In the genomic region with DNA sequence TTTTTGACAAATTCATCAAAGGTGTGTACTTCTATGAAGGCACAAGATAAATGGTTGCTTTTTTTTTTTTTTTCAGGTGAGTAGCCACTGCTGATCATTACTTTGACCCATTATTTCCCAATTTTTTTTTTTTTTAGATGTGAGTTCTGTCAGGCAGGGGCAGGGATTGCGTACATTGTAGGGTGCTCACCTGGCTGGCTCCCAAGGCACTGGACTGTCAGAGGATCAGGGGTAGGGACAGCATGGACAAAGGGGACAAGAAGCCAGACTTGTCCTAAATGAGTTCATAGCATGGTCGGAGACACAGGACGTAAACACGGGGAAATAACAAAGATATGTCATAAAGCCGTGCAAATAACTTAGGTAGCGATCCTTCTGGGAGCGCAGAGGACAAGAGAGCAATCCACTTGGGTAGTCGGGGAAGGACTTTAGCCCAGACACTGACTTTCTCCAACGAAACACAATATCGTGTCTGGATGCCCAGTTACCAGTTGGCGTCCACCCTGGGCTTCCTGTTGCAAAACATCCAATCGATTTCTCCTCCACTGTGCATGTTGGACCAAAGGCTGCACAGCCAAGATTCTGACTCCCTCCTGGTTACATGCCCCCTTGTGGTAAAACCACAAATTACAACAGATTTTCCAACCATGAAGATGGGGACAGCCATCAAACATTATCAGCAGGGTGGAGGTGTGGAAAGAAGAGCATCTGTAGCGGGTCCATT, we compare ENCODE assay signal across 8 cellular contexts. TPM values are rescaled to one million over a fixed set of nuclear protein-coding genes. Genes with fewer than 3 reads are reported as not detected.
A peak's percentile ranks its signal among the peaks of the same experiment; 100 is the strongest.
DNase-seq lines count a peak whose midpoint lies in the region; FAIRE-seq and TF ChIP-seq lines count a peak whose summit lies in the region.

No MANE protein-coding gene starts in this region.

- peaks cover 0 to 17% (median 2%) of the 10 kb centered on the region in 3 donors for H3K4me1 ChIP-seq in esophagus squamous epithelium

- DNase-seq in AG20443 (ENCODE audit: low spot score) (peak; percentile 21), NOMO-1 treated with DMSO at 0.1 percent for 48 hours (lab: John Stamatoyannopoulos, UW; ENCODE audit: unreplicated experiment) (peak; percentile 58), esophagus squamous epithelium (lab: John Stamatoyannopoulos, UW) (no peak), putamen (ENCODE audit: low spot score) (peak; percentile 59), dedifferentiated amniotic fluid mesenchymal stem cell (ENCODE audit: extremely low spot score) (no peak), urothelium cell line (ENCODE audit: low spot score) (no peak)
- DNase-seq in activated effector memory CD4-positive, alpha-beta T cell treated with Interleukin-2 at 50 U/mL for 16 hours = no peak

- no peak overlapping the region for H3K4me3 ChIP-seq in esophagus squamous epithelium

- intact Hi-C loops in esophagus squamous epithelium (cut with DNase I) = loop anchor here (10.0 kb wide), 1 partner anchor 200 kb away; no protein-coding TSS in a partner anchor

- no peak overlapping the region for H3K27ac ChIP-seq in esophagus squamous epithelium

- no peaks in the 10 kb centered on the region for H3K27me3 ChIP-seq in esophagus squamous epithelium

- WGBS in esophagus squamous epithelium, 2 donors = 83 to 92% methylated on average over 12 to 13 of the region's 13 CpGs

- TF ChIP-seq POLR2A in esophagus squamous epithelium (IDR thresholded peaks at IDR 0.05) = no peak

- no peak for FAIRE-seq in urothelium cell line (lab: Jason Lieb, UNC)

- no peaks in the 10 kb centered on the region for H3K36me3 ChIP-seq in esophagus squamous epithelium

- TF ChIP-seq CTCF in GM12873 (IDR thresholded peaks at IDR 0.05; ENCODE audit: insufficient read depth, low read depth, low read length, missing control alignments) (peak; percentile 70), esophagus squamous epithelium (IDR thresholded peaks at IDR 0.05) (peak in 4 of 6 experiments; percentile 21 to 48 (median 40))

- H3K9me3 ChIP-seq in esophagus squamous epithelium = no peaks in the 10 kb centered on the region

RNA-seq across cellular contexts. Expression of gene KATNAL1, which starts 27.5 kb away (rescaled TPM):
- 10 to 100 TPM in 1 of 4 donors, 1 to 10 TPM in 3; 1.4 to 13.4 (median 6.2) TPM for total RNA-seq in esophagus squamous epithelium

Comparison
In these comparisons a context has a peak if more than half of its experiments do, and no peak if none do; other contexts are left out.
1. DNase-seq: peak in AG20443 (single experiment), NOMO-1 treated with DMSO at 0.1 percent for 48 hours (single experiment) and putamen (single experiment); none in esophagus squamous epithelium (single experiment), dedifferentiated amniotic fluid mesenchymal stem cell (single experiment), activated effector memory CD4-positive, alpha-beta T cell treated with Interleukin-2 at 50 U/mL for 16 hours (single experiment) and urothelium cell line (single experiment).